ENCODE assay signal across 12 cellular contexts in the genomic region with DNA sequence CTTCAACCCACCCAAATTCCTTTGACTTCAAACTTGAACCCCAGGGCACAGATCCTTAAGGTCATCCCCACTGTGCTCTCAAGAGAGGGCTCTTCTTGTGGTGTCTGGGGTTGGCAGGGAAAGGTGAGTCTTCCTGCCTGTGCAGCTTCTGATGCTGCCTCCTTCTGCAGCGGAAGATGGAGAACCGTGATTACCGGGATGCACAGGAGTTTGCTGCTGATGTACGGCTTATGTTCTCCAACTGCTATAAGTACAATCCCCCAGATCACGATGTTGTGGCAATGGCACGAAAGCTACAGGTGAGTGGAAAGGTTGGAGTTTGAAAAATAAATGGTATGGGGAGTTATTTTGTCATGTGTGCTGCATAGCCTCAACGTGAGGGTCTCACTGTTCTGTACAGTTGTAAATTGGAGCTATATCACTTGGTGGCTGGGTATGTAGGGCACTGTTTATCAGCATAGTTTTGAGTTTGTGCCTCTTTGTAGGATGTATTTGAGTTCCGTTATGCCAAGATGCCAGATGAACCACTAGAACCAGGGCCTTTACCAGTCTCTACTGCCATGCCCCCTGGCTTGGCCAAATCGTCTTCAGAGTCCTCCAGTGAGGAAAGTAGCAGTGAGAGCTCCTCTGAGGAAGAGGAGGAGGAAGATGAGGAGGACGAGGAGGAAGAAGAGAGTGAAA. TPM values are rescaled to one million over a fixed set of nuclear protein-coding genes. Genes with fewer than 3 reads are reported as not detected.
DNase-seq lines count a peak whose midpoint lies in the region; ATAC-seq and TF ChIP-seq lines count a peak whose summit lies in the region.
"Had no signal": no experiment of that assay in that cellular context is flagged by ENCODE, and none has a peak within 500 bp of the region (broad histone marks: within the 10 kb centered on the region; RNA-seq: fewer than 3 reads in every experiment).

No MANE protein-coding gene starts in this region.

- TF ChIP-seq CTCF in VCaP (conservative IDR thresholded peaks at IDR 0.05) (no peak), endothelial cell (IDR thresholded peaks at IDR 0.05; ENCODE audit: unreplicated experiment) (no peak), uterus (IDR thresholded peaks at IDR 0.05) (no peak)

- H3K36me3 ChIP-seq in uterus = no peaks in the 10 kb centered on the region

- peak overlapping the region; percentile 30; the same call in 1 of the 2 replicates for H3K27ac ChIP-seq in VCaP
- no peak overlapping the region for H3K27ac ChIP-seq in uterus
- H3K27ac ChIP-seq: esophagus squamous epithelium had no signal

- no peaks in the 10 kb centered on the region for H3K9me3 ChIP-seq in uterus
- H3K9me3 ChIP-seq: esophagus squamous epithelium had no signal

- peaks cover 49% of the 10 kb centered on the region for H3K4me1 Mint-ChIP-seq in activated T-cell treated with anti-CD3 and anti-CD28 coated beads, Interleukin-2, amount 50 U/mL, for 4 hours (ENCODE audit: low read depth)
- peaks cover 48% of the 10 kb centered on the region for H3K4me1 Mint-ChIP-seq in endothelial cell (ENCODE audit: unreplicated experiment)
- H3K4me1 Mint-ChIP-seq in stimulated activated naive B cell treated with anti-CD40 and anti-IgM and Interleukin-4, amounts not matched to agents 10 μg/mL and 1 μg/mL and 100 μg/mL, for 72 hours = peaks cover 32 to 67% of the 10 kb centered on the region in 2 donors

- H3K36me3 Mint-ChIP-seq in activated T-cell treated with anti-CD3 and anti-CD28 coated beads, Interleukin-2, amount 50 U/mL, for 4 hours (ENCODE audit: insufficient read depth) = peaks cover 89% of the 10 kb centered on the region
- peaks cover 88% of the 10 kb centered on the region for H3K36me3 Mint-ChIP-seq in endothelial cell (ENCODE audit: low read depth, unreplicated experiment)
- H3K36me3 Mint-ChIP-seq in stimulated activated naive B cell treated with anti-CD40 and anti-IgM and Interleukin-4, amounts not matched to agents 10 μg/mL and 1 μg/mL and 100 μg/mL, for 72 hours = peaks cover 84 to 95% of the 10 kb centered on the region in 2 donors

- no peaks in the 10 kb centered on the region for H3K27me3 ChIP-seq in uterus
- H3K27me3 ChIP-seq: esophagus squamous epithelium had no signal

- peak overlapping the region; percentile 62 for H3K4me3 Mint-ChIP-seq in activated T-cell treated with anti-CD3 and anti-CD28 coated beads, Interleukin-2, amount 50 U/mL, for 4 hours
- H3K4me3 Mint-ChIP-seq in endothelial cell (ENCODE audit: unreplicated experiment) = peak overlapping the region; percentile 43
- peak overlapping the region; percentile 3 to 42 for H3K4me3 Mint-ChIP-seq in stimulated activated naive B cell treated with anti-CD40 and anti-IgM and Interleukin-4, amounts not matched to agents 10 μg/mL and 1 μg/mL and 100 μg/mL, for 72 hours

- DNase-seq in activated T-cell treated with anti-CD3 and anti-CD28 coated beads, Interleukin-2, amount 50 U/mL, for 4 hours = no peak
- no peak for DNase-seq in activated T-cell treated with anti-CD3 and anti-CD28 coated beads for 4 hours
- DNase-seq in endothelial cell (ENCODE audit: low spot score) = no peak
- no peak for DNase-seq in stimulated activated naive B cell treated with anti-CD40 and anti-IgM and Interleukin-4, amounts not matched to agents 10 μg/mL and 1 μg/mL and 100 μg/mL, for 72 hours
- no peak for DNase-seq in uterus
- no peak for DNase-seq in dermis blood vessel endothelial cell
- DNase-seq: esophagus squamous epithelium, H7, Right ventricle myocardium superior had no signal

- no peak for TF ChIP-seq POLR2A in uterus (IDR thresholded peaks at IDR 0.05)

- H3K27me3 Mint-ChIP-seq in activated T-cell treated with anti-CD3 and anti-CD28 coated beads, Interleukin-2, amount 50 U/mL, for 4 hours (ENCODE audit: low read depth) = no peaks in the 10 kb centered on the region
- peaks cover 7% of the 10 kb centered on the region for H3K27me3 Mint-ChIP-seq in endothelial cell (ENCODE audit: unreplicated experiment)
- H3K27me3 Mint-ChIP-seq in stimulated activated naive B cell treated with anti-CD40 and anti-IgM and Interleukin-4, amounts not matched to agents 10 μg/mL and 1 μg/mL and 100 μg/mL, for 72 hours = no peaks in the 10 kb centered on the region

- no peaks in the 10 kb centered on the region for H3K9me3 Mint-ChIP-seq in activated T-cell treated with anti-CD3 and anti-CD28 coated beads, Interleukin-2, amount 50 U/mL, for 4 hours
- H3K9me3 Mint-ChIP-seq in endothelial cell (ENCODE audit: unreplicated experiment) = no peaks in the 10 kb centered on the region
- H3K9me3 Mint-ChIP-seq in stimulated activated naive B cell treated with anti-CD40 and anti-IgM and Interleukin-4, amounts not matched to agents 10 μg/mL and 1 μg/mL and 100 μg/mL, for 72 hours = no peaks in the 10 kb centered on the region

- intact Hi-C loops in uterus (cut with DNase I; ENCODE audit: low total_unique reads) = no loop called here

- no peak for ATAC-seq in activated T-cell treated with anti-CD3 and anti-CD28 coated beads, Interleukin-2, amount 50 U/mL, for 4 hours
- no peak for ATAC-seq in stimulated activated naive B cell treated with anti-CD40 and anti-IgM and Interleukin-4, amounts not matched to agents 10 μg/mL and 1 μg/mL and 100 μg/mL, for 72 hours (replicated peaks)
- ATAC-seq in HG02642 (IDR thresholded peaks at IDR 0.05; ENCODE audit: poor library complexity, unreplicated experiment) = no peak

- no peak overlapping the region for H3K4me3 ChIP-seq in uterus
- H3K4me3 ChIP-seq: esophagus squamous epithelium, skin epidermis had no signal

- no peak overlapping the region for H3K27ac Mint-ChIP-seq in endothelial cell (ENCODE audit: unreplicated experiment)
- peak overlapping the region; percentile 57 for H3K27ac Mint-ChIP-seq in stimulated activated naive B cell treated with anti-CD40 and anti-IgM and Interleukin-4, amounts not matched to agents 10 μg/mL and 1 μg/mL and 100 μg/mL, for 72 hours

- H3K4me1 ChIP-seq in uterus = peaks cover 0 to 3% of the 10 kb centered on the region in 2 donors

RNA-seq across cellular contexts. Expression of a gene that starts 9.0 kb away (rescaled TPM):
- total RNA-seq in activated T-cell treated with anti-CD3 and anti-CD28 coated beads, Interleukin-2, amount 50 U/mL, for 4 hours = 100 to 1,000 TPM; 338 to 358 (median 348) TPM
- total RNA-seq in endothelial cell (ENCODE audit: unreplicated experiment) = 186 TPM
- total RNA-seq in uterus = 100 to 1,000 TPM in 2 of 4 donors, 10 to 100 TPM in 2; 42.5 to 202 (median 120) TPM
- 60.2 and 86.7 TPM in 2 replicates for total RNA-seq in dermis blood vessel endothelial cell

RNA-seq across cellular contexts. Expression of a gene that starts 24.5 kb away (rescaled TPM):
- total RNA-seq in activated T-cell treated with anti-CD3 and anti-CD28 coated beads, Interleukin-2, amount 50 U/mL, for 4 hours = 1 to 10 TPM; 4.3 to 6.4 (median 5.5) TPM
- total RNA-seq in endothelial cell (ENCODE audit: unreplicated experiment) (13.0 TPM), uterus (100 to 1,000 TPM in 1 of 4 donors, 10 to 100 TPM in 2, 1 to 10 TPM in 1; 6.6 to 134 (median 51.7) TPM), dermis blood vessel endothelial cell (1.2 and 1.7 TPM in 2 replicates)

RNA-seq across cellular contexts. Expression of a gene that starts 32.0 kb away (rescaled TPM):
- 1 to 10 TPM; 2.0 to 2.1 (median 2.1) TPM for total RNA-seq in activated T-cell treated with anti-CD3 and anti-CD28 coated beads, Interleukin-2, amount 50 U/mL, for 4 hours
- total RNA-seq in endothelial cell (ENCODE audit: unreplicated experiment) (7.3 TPM), uterus (10 to 100 TPM in 3 of 4 donors, 1 to 10 TPM in 1; 8.2 to 34.1 (median 18.4) TPM), dermis blood vessel endothelial cell (not detected in 2 replicates)

RNA-seq across cellular contexts. Expression of a gene that starts 36.6 kb away (rescaled TPM):
- total RNA-seq in activated T-cell treated with anti-CD3 and anti-CD28 coated beads, Interleukin-2, amount 50 U/mL, for 4 hours = 1 to 10 TPM in 2 of 3 donors, under 1 TPM in 1; 0.46 to 1.6 (median 1.4) TPM
- total RNA-seq in endothelial cell (ENCODE audit: unreplicated experiment) (1.3 TPM), uterus (10 to 100 TPM; 16.9 to 29.4 (median 22.4) TPM), dermis blood vessel endothelial cell (1.0 and 2.9 TPM in 2 replicates)
